ENCODE assay signal across 18 cellular contexts in genomic region chrX:36963069-36963808, GRCh38. TPM values are rescaled to one million over a fixed set of nuclear protein-coding genes. Genes with fewer than 3 reads are reported as not detected.
DNase-seq lines count a peak whose midpoint lies in the region; ATAC-seq and TF ChIP-seq lines count a peak whose summit lies in the region.
"Had no signal": no experiment of that assay in that cellular context is flagged by ENCODE, and none has a peak within 500 bp of the region (broad histone marks: within the 10 kb centered on the region; RNA-seq: fewer than 3 reads in every experiment).

No MANE protein-coding gene starts in this region.

- no peaks in the 10 kb centered on the region for H3K79me1 ChIP-seq in neuronal stem cell (ENCODE audit: low read depth, low read length)

- H3K23ac ChIP-seq in neuronal stem cell (ENCODE audit: low read depth, low read length, poor library complexity), result no peak overlapping the region

- H2AFZ ChIP-seq in neuronal stem cell (ENCODE audit: low read length), result no peak overlapping the region

- no peak overlapping the region for H4K91ac ChIP-seq in neuronal stem cell (ENCODE audit: low read depth, low read length, poor library complexity)

- no peaks in the 10 kb centered on the region for H3K36me3 ChIP-seq in neuronal stem cell (replicated peaks in 1 of 2; ENCODE audit: control insufficient read depth in 2 of 2, insufficient read depth in 2 of 2, low read length in 2 of 2)
- H3K36me3 ChIP-seq: left lung, MG63 had no signal

- H3K9me3 ChIP-seq in iPS-18c (ENCODE audit: control insufficient read depth, insufficient read depth, low read length), result no peaks in the 10 kb centered on the region
- no peaks in the 10 kb centered on the region for H3K9me3 ChIP-seq in neuronal stem cell (replicated peaks in 1 of 2; ENCODE audit: control insufficient read depth in 2 of 2, insufficient read depth in 1 of 2, low read depth in 1 of 2, low read length in 2 of 2)
- H3K9me3 ChIP-seq: left lung, MG63 had no signal

- no peak overlapping the region for H3K9ac ChIP-seq in neuronal stem cell (ENCODE audit: low read depth, low read length, poor library complexity)

- H3K4me3 ChIP-seq in iPS-18c (ENCODE audit: insufficient read depth, low read depth, low read length) (peak overlapping the region; percentile 32), neuronal stem cell (ENCODE audit: low read length in 2 of 2) (peak overlapping the region in 1 of 2 donors; percentile 67)
- H3K4me3 ChIP-seq: coronary artery, left lung, MG63 had no signal

- H3K4me2 ChIP-seq in neuronal stem cell (ENCODE audit: insufficient read depth, low read length, poor library complexity, severe bottlenecking), result peak overlapping the region; percentile 25

- peak; percentile 11 for DNase-seq in COR-L47 (lab: John Stamatoyannopoulos, UW)
- no peak for DNase-seq in neuronal stem cell (ENCODE audit: low spot score)
- DNase-seq in NCI-H82 (lab: John Stamatoyannopoulos, UW), result no peak
- no peak for DNase-seq in epidermal melanocyte (ENCODE audit: insufficient read length, low spot score)
- DNase-seq: activated CD4-positive, CD25-positive, alpha-beta regulatory T cell; anterior cingulate cortex; left lung; MG63; NCI-H1930; NCI-H446; SIG-M5; T-helper 2 cell had no signal

- no peak overlapping the region for H2BK5ac ChIP-seq in neuronal stem cell (ENCODE audit: low read length)

- no peak overlapping the region for H4K8ac ChIP-seq in neuronal stem cell (ENCODE audit: low read depth, low read length)

- peaks cover 0 to 34% (median 6%) of the 10 kb centered on the region in 3 experiments for H3K27me3 ChIP-seq in neuronal stem cell (ENCODE audit: control insufficient read depth in 3 of 3, insufficient read depth in 3 of 3, low read depth in 1 of 3, low read length in 3 of 3)
- H3K27me3 ChIP-seq: MG63 had no signal

- H3K4me1 ChIP-seq in neuronal stem cell (ENCODE audit: control insufficient read depth in 2 of 2, insufficient read depth in 1 of 2, low read depth in 1 of 2, low read length in 2 of 2), result no peaks in the 10 kb centered on the region
- H3K4me1 ChIP-seq: left lung had no signal

- H3K14ac ChIP-seq in neuronal stem cell (ENCODE audit: low read length), result no peak overlapping the region

- no peak overlapping the region for H2BK12ac ChIP-seq in neuronal stem cell (ENCODE audit: low read length)

- no peak overlapping the region for H3K4ac ChIP-seq in neuronal stem cell (ENCODE audit: low read length)

- no peak for TF ChIP-seq EP300 in Ishikawa (IDR thresholded peaks at IDR 0.05; ENCODE audit: borderline replicate concordance)

- WGBS in neuronal stem cell (ENCODE audit: extremely low coverage in 2 of 2, insufficient read length in 2 of 2, insufficient replicate concordance in 1 of 2), 2 donors, result no CpG with 5 or more reads among the region's 63 CpGs

- ATAC-seq in GM19328 (IDR thresholded peaks at IDR 0.05; ENCODE audit: unreplicated experiment) (no peak), HG03378 (IDR thresholded peaks at IDR 0.05; ENCODE audit: unreplicated experiment) (no peak)
- ATAC-seq: left lung had no signal

- no peak overlapping the region for H2BK15ac ChIP-seq in neuronal stem cell (ENCODE audit: low read length)

- no peak overlapping the region for H3K18ac ChIP-seq in neuronal stem cell (ENCODE audit: low read length)

- no peak overlapping the region for H3K27ac ChIP-seq in neuronal stem cell (replicated peaks; ENCODE audit: low read length)
- H3K27ac ChIP-seq: coronary artery, left lung had no signal

- no peak overlapping the region for H2AK5ac ChIP-seq in neuronal stem cell (ENCODE audit: low read depth, low read length)

- TF ChIP-seq RAD21 in Ishikawa (IDR thresholded peaks at IDR 0.05; ENCODE audit: low read depth), result no peak

- H2BK120ac ChIP-seq in neuronal stem cell (ENCODE audit: low read depth, low read length), result no peak overlapping the region

TF ChIP-seq in Ishikawa, 13 proteins besides CTCF, POLR2A, EP300 and RAD21:
- TF ChIP-seq, protein P1, sequence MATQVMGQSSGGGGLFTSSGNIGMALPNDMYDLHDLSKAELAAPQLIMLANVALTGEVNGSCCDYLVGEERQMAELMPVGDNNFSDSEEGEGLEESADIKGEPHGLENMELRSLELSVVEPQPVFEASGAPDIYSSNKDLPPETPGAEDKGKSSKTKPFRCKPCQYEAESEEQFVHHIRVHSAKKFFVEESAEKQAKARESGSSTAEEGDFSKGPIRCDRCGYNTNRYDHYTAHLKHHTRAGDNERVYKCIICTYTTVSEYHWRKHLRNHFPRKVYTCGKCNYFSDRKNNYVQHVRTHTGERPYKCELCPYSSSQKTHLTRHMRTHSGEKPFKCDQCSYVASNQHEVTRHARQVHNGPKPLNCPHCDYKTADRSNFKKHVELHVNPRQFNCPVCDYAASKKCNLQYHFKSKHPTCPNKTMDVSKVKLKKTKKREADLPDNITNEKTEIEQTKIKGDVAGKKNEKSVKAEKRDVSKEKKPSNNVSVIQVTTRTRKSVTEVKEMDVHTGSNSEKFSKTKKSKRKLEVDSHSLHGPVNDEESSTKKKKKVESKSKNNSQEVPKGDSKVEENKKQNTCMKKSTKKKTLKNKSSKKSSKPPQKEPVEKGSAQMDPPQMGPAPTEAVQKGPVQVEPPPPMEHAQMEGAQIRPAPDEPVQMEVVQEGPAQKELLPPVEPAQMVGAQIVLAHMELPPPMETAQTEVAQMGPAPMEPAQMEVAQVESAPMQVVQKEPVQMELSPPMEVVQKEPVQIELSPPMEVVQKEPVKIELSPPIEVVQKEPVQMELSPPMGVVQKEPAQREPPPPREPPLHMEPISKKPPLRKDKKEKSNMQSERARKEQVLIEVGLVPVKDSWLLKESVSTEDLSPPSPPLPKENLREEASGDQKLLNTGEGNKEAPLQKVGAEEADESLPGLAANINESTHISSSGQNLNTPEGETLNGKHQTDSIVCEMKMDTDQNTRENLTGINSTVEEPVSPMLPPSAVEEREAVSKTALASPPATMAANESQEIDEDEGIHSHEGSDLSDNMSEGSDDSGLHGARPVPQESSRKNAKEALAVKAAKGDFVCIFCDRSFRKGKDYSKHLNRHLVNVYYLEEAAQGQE (IDR thresholded peaks at IDR 0.05; ENCODE audit: low read depth), result no peak
- 0 out of 2 replicates have a peak, but pooled peaks have one; percentile 34 for TF ChIP-seq ZBTB7A (IDR thresholded peaks at IDR 0.05; ENCODE audit: low read depth)
TF ChIP-seq in Ishikawa: peak in this region for 1.

RNA-seq across cellular contexts. Expression of gene FAM47C, which starts 44.9 kb away (rescaled TPM):
- polyA plus RNA-seq in neuronal stem cell (2013, experiment 1 of 2), result not detected
- not detected for polyA plus RNA-seq in neuronal stem cell (2013, experiment 2 of 2)
- polyA plus RNA-seq: esophagus had no signal
